8 cellular contexts compared by ENCODE assay signal in the genomic region with DNA sequence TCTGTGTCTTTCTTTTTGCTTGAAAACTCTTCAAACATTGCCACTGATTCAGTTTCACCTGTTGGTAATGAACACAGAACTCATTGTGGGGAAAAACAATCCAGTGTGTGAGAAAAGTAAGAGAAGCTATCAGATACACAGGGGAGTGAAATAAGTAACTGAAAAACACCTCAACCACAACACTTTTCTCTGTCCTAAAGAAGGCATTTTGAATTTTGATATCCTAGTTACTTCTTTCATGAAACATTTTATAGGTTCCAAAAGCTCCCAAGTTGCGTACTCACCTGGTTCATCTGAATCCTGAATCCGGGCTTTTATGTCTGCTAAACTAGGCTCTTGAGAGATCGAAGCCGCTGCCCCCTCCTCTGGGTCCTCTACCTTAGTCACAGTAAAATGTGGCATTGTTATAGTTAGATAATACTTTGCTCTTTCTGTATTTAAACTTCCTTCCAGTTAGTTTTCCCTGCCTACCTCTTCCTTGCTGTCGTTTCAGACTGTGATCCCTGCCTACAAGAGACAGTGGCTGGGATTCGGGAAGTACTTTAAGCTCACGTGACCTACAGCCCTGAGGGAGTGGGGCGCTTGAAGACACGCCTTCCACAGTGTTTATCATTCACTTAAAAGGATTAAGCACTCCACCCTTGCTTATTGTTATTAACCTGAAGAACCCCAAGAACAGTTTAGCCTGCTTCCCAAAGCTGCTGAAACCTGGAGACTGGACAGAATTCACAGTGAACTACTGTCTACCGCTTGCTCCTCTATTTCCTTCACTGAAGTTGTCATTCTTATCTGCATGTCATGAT. TPM values are rescaled to one million over a fixed set of nuclear protein-coding genes. Genes with fewer than 3 reads are reported as not detected.
DNase-seq lines count a peak whose midpoint lies in the region; ATAC-seq, FAIRE-seq and TF ChIP-seq lines count a peak whose summit lies in the region.

No MANE protein-coding gene starts in this region.

- peak in 1 of 2 donors; percentile 27 for TF ChIP-seq RAD21 in liver (IDR thresholded peaks at IDR 0.05)

- H3K4me3 ChIP-seq in liver (ENCODE audit: low read depth in 1 of 3, low read length in 3 of 3) = peak overlapping the region; percentile 67 to 86 (median 73)

- no peaks in the 10 kb centered on the region for H3K27me3 ChIP-seq in liver (ENCODE audit: control insufficient read depth in 4 of 4, insufficient read depth in 4 of 4, low read length in 3 of 4)

- H3K9me3 ChIP-seq in liver (ENCODE audit: control insufficient read depth in 4 of 4, low read length in 3 of 4) = no peaks in the 10 kb centered on the region

- no peak for TF ChIP-seq CTCF in liver (IDR thresholded peaks at IDR 0.05; ENCODE audit: low read depth, low read length, missing input control)

- 5% methylated on average over 10 of the region's 10 CpGs for WGBS in liver

- peak; percentile 28 for FAIRE-seq in RCC 7860 (lab: Jason Lieb, UNC)

- H3K27ac ChIP-seq in liver (ENCODE audit: low read depth in 1 of 2, low read length in 2 of 2) = peak overlapping the region; percentile 54 to 69

- ATAC-seq in GM19438 (IDR thresholded peaks at IDR 0.05; ENCODE audit: low read depth, unreplicated experiment) = peak; percentile 84

- DNase-seq in DMS53 treated with DMSO at 0.1 percent for 48 hours (lab: John Stamatoyannopoulos, UW; ENCODE audit: unreplicated experiment) (peak; percentile 47), HPDE6-E6E7 (ENCODE audit: extremely low spot score) (peak; percentile 73), RCC 7860 (ENCODE audit: low spot score) (peak; percentile 28), ecto neural progenitor cell (ENCODE audit: low spot score) (peak; percentile 65), superior temporal gyrus (ENCODE audit: extremely low spot score) (peak; percentile 31), cerebellum (ENCODE audit: low spot score) (no peak)

- H3K9ac ChIP-seq in liver (ENCODE audit: low read depth in 1 of 2, low read length in 2 of 2) = peak overlapping the region; percentile 51 to 92

- peaks cover 0 to 9% (median 6%) of the 10 kb centered on the region in 4 donors for H3K4me1 ChIP-seq in liver (ENCODE audit: control insufficient read depth in 4 of 4, insufficient read depth in 4 of 4, low read length in 3 of 4)

- H3K36me3 ChIP-seq in liver (ENCODE audit: control insufficient read depth in 4 of 4, insufficient read depth in 3 of 4, low read depth in 1 of 4, low read length in 3 of 4) = peaks cover 0 to 4% (median 0%) of the 10 kb centered on the region in 4 donors

TF ChIP-seq in liver, 16 proteins besides CTCF, POLR2A, EP300 and RAD21:
- TF ChIP-seq HNF4A (conservative IDR thresholded peaks at IDR 0.05) (peak; percentile 29 to 47), JUND (IDR thresholded peaks at IDR 0.05) (no peak), EGR1 (IDR thresholded peaks at IDR 0.05; ENCODE audit: low read depth in 2 of 2) (no peak), FOXA2 (IDR thresholded peaks at IDR 0.05) (no peak), YY1 (IDR thresholded peaks at IDR 0.05) (peak; percentile 25), GABPA (IDR thresholded peaks at IDR 0.05 in 1 of 2, conservative IDR thresholded peaks at IDR 0.05 in 1 of 2) (no peak), HNF4G (IDR thresholded peaks at IDR 0.05) (no peak), TAF1 (conservative IDR thresholded peaks at IDR 0.05) (peak; percentile 98), SP1 (IDR thresholded peaks at IDR 0.05) (peak; percentile 31), FOXA1 (IDR thresholded peaks at IDR 0.05) (no peak), RXRA (IDR thresholded peaks at IDR 0.05) (no peak)
- TF ChIP-seq, protein P1, sequence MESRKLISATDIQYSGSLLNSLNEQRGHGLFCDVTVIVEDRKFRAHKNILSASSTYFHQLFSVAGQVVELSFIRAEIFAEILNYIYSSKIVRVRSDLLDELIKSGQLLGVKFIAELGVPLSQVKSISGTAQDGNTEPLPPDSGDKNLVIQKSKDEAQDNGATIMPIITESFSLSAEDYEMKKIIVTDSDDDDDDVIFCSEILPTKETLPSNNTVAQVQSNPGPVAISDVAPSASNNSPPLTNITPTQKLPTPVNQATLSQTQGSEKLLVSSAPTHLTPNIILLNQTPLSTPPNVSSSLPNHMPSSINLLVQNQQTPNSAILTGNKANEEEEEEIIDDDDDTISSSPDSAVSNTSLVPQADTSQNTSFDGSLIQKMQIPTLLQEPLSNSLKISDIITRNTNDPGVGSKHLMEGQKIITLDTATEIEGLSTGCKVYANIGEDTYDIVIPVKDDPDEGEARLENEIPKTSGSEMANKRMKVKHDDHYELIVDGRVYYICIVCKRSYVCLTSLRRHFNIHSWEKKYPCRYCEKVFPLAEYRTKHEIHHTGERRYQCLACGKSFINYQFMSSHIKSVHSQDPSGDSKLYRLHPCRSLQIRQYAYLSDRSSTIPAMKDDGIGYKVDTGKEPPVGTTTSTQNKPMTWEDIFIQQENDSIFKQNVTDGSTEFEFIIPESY (IDR thresholded peaks at IDR 0.05) = no peak
- TF ChIP-seq, protein P2, sequence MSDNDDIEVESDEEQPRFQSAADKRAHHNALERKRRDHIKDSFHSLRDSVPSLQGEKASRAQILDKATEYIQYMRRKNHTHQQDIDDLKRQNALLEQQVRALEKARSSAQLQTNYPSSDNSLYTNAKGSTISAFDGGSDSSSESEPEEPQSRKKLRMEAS (IDR thresholded peaks at IDR 0.05) = peak; percentile 66
- TF ChIP-seq, protein P3, sequence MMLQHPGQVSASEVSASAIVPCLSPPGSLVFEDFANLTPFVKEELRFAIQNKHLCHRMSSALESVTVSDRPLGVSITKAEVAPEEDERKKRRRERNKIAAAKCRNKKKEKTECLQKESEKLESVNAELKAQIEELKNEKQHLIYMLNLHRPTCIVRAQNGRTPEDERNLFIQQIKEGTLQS (IDR thresholded peaks at IDR 0.05) = no peak
- TF ChIP-seq, protein P4, sequence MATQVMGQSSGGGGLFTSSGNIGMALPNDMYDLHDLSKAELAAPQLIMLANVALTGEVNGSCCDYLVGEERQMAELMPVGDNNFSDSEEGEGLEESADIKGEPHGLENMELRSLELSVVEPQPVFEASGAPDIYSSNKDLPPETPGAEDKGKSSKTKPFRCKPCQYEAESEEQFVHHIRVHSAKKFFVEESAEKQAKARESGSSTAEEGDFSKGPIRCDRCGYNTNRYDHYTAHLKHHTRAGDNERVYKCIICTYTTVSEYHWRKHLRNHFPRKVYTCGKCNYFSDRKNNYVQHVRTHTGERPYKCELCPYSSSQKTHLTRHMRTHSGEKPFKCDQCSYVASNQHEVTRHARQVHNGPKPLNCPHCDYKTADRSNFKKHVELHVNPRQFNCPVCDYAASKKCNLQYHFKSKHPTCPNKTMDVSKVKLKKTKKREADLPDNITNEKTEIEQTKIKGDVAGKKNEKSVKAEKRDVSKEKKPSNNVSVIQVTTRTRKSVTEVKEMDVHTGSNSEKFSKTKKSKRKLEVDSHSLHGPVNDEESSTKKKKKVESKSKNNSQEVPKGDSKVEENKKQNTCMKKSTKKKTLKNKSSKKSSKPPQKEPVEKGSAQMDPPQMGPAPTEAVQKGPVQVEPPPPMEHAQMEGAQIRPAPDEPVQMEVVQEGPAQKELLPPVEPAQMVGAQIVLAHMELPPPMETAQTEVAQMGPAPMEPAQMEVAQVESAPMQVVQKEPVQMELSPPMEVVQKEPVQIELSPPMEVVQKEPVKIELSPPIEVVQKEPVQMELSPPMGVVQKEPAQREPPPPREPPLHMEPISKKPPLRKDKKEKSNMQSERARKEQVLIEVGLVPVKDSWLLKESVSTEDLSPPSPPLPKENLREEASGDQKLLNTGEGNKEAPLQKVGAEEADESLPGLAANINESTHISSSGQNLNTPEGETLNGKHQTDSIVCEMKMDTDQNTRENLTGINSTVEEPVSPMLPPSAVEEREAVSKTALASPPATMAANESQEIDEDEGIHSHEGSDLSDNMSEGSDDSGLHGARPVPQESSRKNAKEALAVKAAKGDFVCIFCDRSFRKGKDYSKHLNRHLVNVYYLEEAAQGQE (IDR thresholded peaks at IDR 0.05) = peak; percentile 64

RNA-seq across cellular contexts. Expression of a gene that starts 19.1 kb away (rescaled TPM):
- total RNA-seq in liver (10 to 100 TPM; 11.8 to 17.8 TPM), cerebellum (46.1 TPM)
- 1 to 10 TPM; 1.9 to 2.4 TPM for polyA plus RNA-seq in liver

RNA-seq across cellular contexts. Expression of a gene that starts 24.5 kb away (rescaled TPM):
- 100 to 1,000 TPM; 104 to 105 TPM for total RNA-seq in liver
- polyA plus RNA-seq in liver = 100 to 1,000 TPM; 145 to 223 TPM
- 61.4 TPM for total RNA-seq in cerebellum

RNA-seq across cellular contexts. Expression of a gene that starts 24.6 kb away (rescaled TPM):
- total RNA-seq in liver = not detected
- polyA plus RNA-seq in liver = not detected
- total RNA-seq in cerebellum = not detected

RNA-seq across cellular contexts. Expression of a gene that starts 48.5 kb away (rescaled TPM):
- total RNA-seq in liver (1 to 10 TPM; 1.1 to 1.7 TPM), cerebellum (26.2 TPM)
- 1 to 10 TPM; 2.0 to 2.4 TPM for polyA plus RNA-seq in liver
